In the genomic region with DNA sequence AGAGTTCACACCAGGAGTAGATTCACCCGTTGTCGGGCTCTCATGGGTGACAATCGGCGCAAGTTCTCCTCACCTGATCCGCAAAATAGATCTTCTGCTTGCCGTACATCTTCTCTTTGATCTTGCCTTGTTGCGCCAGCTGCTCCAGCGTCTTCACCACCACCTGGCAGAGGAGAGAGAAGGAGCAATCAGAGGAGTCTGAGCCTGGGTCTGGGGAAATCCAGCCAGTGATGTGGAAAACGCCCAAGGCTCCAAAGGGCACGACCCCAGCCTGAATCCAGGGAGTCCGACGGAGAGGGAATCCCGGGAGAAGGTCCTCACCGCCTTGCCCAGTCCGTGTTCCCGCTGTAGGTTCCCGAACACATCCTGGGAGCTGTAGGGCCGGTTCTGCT, we compare ENCODE assay signal across 1 cellular context.
TF ChIP-seq lines count a peak whose summit lies in the region.

No MANE protein-coding gene starts in this region.

TF ChIP-seq in HEK293, 187 proteins besides CTCF, POLR2A, EP300 and RAD21 (continued from another document):
- TF ChIP-seq ZNF394 (tag by site-specific recombination; IDR thresholded peaks at IDR 0.05; ENCODE audit: borderline replicate concordance) = peak; percentile 50; the same call in 1 of the 2 replicates
- TF ChIP-seq ZBTB7A (tag by site-specific recombination; IDR thresholded peaks at IDR 0.05; ENCODE audit: low read depth) = 0 out of 2 replicates have a peak, but pooled peaks have one; percentile 49
- TF ChIP-seq, protein P1, sequence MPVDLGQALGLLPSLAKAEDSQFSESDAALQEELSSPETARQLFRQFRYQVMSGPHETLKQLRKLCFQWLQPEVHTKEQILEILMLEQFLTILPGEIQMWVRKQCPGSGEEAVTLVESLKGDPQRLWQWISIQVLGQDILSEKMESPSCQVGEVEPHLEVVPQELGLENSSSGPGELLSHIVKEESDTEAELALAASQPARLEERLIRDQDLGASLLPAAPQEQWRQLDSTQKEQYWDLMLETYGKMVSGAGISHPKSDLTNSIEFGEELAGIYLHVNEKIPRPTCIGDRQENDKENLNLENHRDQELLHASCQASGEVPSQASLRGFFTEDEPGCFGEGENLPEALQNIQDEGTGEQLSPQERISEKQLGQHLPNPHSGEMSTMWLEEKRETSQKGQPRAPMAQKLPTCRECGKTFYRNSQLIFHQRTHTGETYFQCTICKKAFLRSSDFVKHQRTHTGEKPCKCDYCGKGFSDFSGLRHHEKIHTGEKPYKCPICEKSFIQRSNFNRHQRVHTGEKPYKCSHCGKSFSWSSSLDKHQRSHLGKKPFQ (tag by site-specific recombination; IDR thresholded peaks at IDR 0.05) = 0 out of 2 replicates have a peak, but pooled peaks have one; percentile 48
- 0 out of 2 replicates have a peak, but pooled peaks have one; percentile 16 for TF ChIP-seq GLI4 (tag by site-specific recombination; IDR thresholded peaks at IDR 0.05)
- peak; percentile 88 for TF ChIP-seq IKZF3 (tag by site-specific recombination; IDR thresholded peaks at IDR 0.05)
- TF ChIP-seq ZNF266 (tag by site-specific recombination; IDR thresholded peaks at IDR 0.05; ENCODE audit: low read depth) = no peak
- TF ChIP-seq, protein P2, sequence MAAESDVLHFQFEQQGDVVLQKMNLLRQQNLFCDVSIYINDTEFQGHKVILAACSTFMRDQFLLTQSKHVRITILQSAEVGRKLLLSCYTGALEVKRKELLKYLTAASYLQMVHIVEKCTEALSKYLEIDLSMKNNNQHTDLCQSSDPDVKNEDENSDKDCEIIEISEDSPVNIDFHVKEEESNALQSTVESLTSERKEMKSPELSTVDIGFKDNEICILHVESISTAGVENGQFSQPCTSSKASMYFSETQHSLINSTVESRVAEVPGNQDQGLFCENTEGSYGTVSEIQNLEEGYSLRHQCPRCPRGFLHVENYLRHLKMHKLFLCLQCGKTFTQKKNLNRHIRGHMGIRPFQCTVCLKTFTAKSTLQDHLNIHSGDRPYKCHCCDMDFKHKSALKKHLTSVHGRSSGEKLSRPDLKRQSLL (tag by site-specific recombination; IDR thresholded peaks at IDR 0.05) = peak; percentile 21; the same call in 1 of the 2 replicates
- TF ChIP-seq ZBTB17 (tag by site-specific recombination; IDR thresholded peaks at IDR 0.05) = peak; percentile 43; the same call in 1 of the 2 replicates
- TF ChIP-seq ZNF423 (tag by site-specific recombination; IDR thresholded peaks at IDR 0.05) = no peak
- TF ChIP-seq ZNF561 (tag by site-specific recombination; IDR thresholded peaks at IDR 0.05; ENCODE audit: borderline replicate concordance) = 0 out of 2 replicates have a peak, but pooled peaks have one; percentile 37
